In genomic region chr12:66048843-66049537, GRCh38 we compare ENCODE assay signal across 1 cellular context.
TF ChIP-seq lines count a peak whose summit lies in the region.

No MANE protein-coding gene starts in this region.

TF ChIP-seq in H1, 55 proteins besides CTCF, POLR2A, EP300 and RAD21:
- TF ChIP-seq POLR2AphosphoS5 (IDR thresholded peaks at IDR 0.05; ENCODE audit: low read depth, low read length) (no peak), GTF2F1 (IDR thresholded peaks at IDR 0.05; ENCODE audit: borderline replicate concordance, low read depth, low read length) (no peak), USF2 (IDR thresholded peaks at IDR 0.05; ENCODE audit: low read length) (no peak), ATF2 (IDR thresholded peaks at IDR 0.05; ENCODE audit: low read length) (no peak), EZH2 (IDR thresholded peaks at IDR 0.05; ENCODE audit: low read depth, low read length, severe bottlenecking) (no peak), SAP30 (IDR thresholded peaks at IDR 0.05; ENCODE audit: insufficient read depth, insufficient replicate concordance, low read length) (no peak)
